ENCODE assay signal across 9 cellular contexts in the genomic region with DNA sequence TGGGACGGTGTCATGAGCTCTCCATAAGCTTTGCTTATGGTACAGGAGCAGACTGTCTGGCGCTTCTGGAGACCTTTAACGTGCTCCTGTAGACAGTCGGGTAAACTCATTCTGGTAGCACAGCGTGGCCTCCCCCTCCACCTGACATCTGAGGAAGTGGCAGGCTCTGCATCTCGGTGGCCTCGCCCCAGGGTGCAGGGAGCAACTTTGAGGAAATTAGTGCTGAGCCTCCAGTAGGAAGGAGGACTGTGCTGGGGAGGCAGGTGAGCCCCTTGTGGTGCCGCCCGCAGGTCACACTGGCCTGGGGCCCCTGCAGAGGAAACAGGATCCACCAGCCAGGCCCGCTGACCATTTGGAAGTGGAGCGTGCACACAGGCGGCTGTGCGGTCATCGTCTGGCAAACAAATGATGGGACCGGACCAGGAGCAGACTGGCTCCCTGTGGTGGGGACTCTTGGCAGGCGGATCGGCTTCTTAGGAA. TPM values are rescaled to one million over a fixed set of nuclear protein-coding genes. Genes with fewer than 3 reads are reported as not detected.
DNase-seq lines count a peak whose midpoint lies in the region; ATAC-seq and TF ChIP-seq lines count a peak whose summit lies in the region.
"Had no signal": no experiment of that assay in that cellular context is flagged by ENCODE, and none has a peak within 500 bp of the region (broad histone marks: within the 10 kb centered on the region; RNA-seq: fewer than 3 reads in every experiment).

No MANE protein-coding gene starts in this region.

- H3K27me3 ChIP-seq in adipocyte (replicated peaks; ENCODE audit: control insufficient read depth, insufficient read depth, low read length) (no peaks in the 10 kb centered on the region), aorta (ENCODE audit: control insufficient read depth in 1 of 2, insufficient read depth in 2 of 2, low read length in 1 of 2) (no peaks in the 10 kb centered on the region)
- H3K27me3 ChIP-seq: ovary had no signal

- DNase-seq in stimulated activated CD4-positive, alpha-beta T cell treated with anti-CD3 and anti-CD28 coated beads, Interleukin-1b, Interleukin-23, amount 100 ng/mL, for 48 hours: peak; percentile 26
- DNase-seq in stimulated activated CD4-positive, alpha-beta T cell treated with anti-CD3 and anti-CD28 coated beads, Interleukin-4, amount 100 ng/mL, for 1 hour: no peak
- DNase-seq in adipocyte (ENCODE audit: low read depth): no peak
- DNase-seq in left colon: no peak
- peak; percentile 82 to 87 for DNase-seq in aorta
- no peak for DNase-seq in NCI-H187 (lab: John Stamatoyannopoulos, UW)
- no peak for DNase-seq in omental fat pad (ENCODE audit: low spot score)

- H3K4me3 ChIP-seq in adipocyte (ENCODE audit: low read length) (no peak overlapping the region), aorta (ENCODE audit: low read length in 2 of 2) (no peak overlapping the region)
- H3K4me3 ChIP-seq: ovary had no signal

- WGBS in aorta, 2 donors: 28 to 31% methylated on average over 17 of the region's 17 CpGs

- peak overlapping the region; percentile 32 for H3K9ac ChIP-seq in adipocyte (ENCODE audit: low read length)

- no peak for TF ChIP-seq CTCF in omental fat pad (IDR thresholded peaks at IDR 0.05)

- ATAC-seq in left colon (peak; percentile 10), aorta (ENCODE audit: low FRiP score) (peak; percentile 20), GM21737 (IDR thresholded peaks at IDR 0.05; ENCODE audit: unreplicated experiment) (no peak), omental fat pad (ENCODE audit: low FRiP score) (no peak)

- intact Hi-C loops in left colon (cut with DNase I, micrococcal nuclease): no loop called here
- intact Hi-C loops in aorta (cut with DNase I): loop anchor here in 1 of 2 donors (5.0 kb wide), 1 partner anchor 37 kb away; no protein-coding TSS in a partner anchor

- H3K9me3 ChIP-seq in adipocyte (ENCODE audit: control insufficient read depth, low read length): no peaks in the 10 kb centered on the region
- no peaks in the 10 kb centered on the region for H3K9me3 ChIP-seq in aorta (ENCODE audit: control insufficient read depth, low read length)
- H3K9me3 ChIP-seq: ovary had no signal

- H3K36me3 ChIP-seq in adipocyte (ENCODE audit: control insufficient read depth, insufficient read depth, low read length, severe bottlenecking) (no peaks in the 10 kb centered on the region), aorta (ENCODE audit: control insufficient read depth in 1 of 2, insufficient read depth in 2 of 2, low read length in 1 of 2) (no peaks in the 10 kb centered on the region)
- H3K36me3 ChIP-seq: ovary had no signal

- peak overlapping the region; percentile 68 to 98 for H3K27ac ChIP-seq in aorta (ENCODE audit: low read depth in 1 of 2, low read length in 2 of 2)
- H3K27ac ChIP-seq: ovary had no signal

- H3K4me1 ChIP-seq in adipocyte (ENCODE audit: control insufficient read depth, insufficient read depth, low read length) (peaks cover 47% of the 10 kb centered on the region), aorta (ENCODE audit: control insufficient read depth in 1 of 2, insufficient read depth in 2 of 2, low read length in 2 of 2) (peaks cover 2 to 10% of the 10 kb centered on the region in 2 donors)

RNA-seq across cellular contexts. Expression of gene SYNJ2, which starts 57.9 kb away (rescaled TPM):
- 10 to 100 TPM; 35.4 to 50.1 TPM for total RNA-seq in left colon
- 10 to 100 TPM; 26.8 to 38.7 TPM for total RNA-seq in aorta
- 10 to 100 TPM in 1 of 2 donors, 1 to 10 TPM in 1; 8.6 to 17.9 TPM for polyA plus RNA-seq in aorta
- 10 to 100 TPM in 1 of 4 donors, 1 to 10 TPM in 3; 2.3 to 27.6 (median 6.4) TPM for total RNA-seq in omental fat pad

Comparison
In these comparisons a context has a peak if more than half of its experiments do, and no peak if none do; other contexts are left out.
1. DNase-seq: peak in stimulated activated CD4-positive, alpha-beta T cell treated with anti-CD3 and anti-CD28 coated beads, Interleukin-1b, Interleukin-23, amount 100 ng/mL, for 48 hours (single experiment) and aorta (2 of 2); none in stimulated activated CD4-positive, alpha-beta T cell treated with anti-CD3 and anti-CD28 coated beads, Interleukin-4, amount 100 ng/mL, for 1 hour (single experiment), adipocyte (single experiment), left colon (0 of 2), NCI-H187 (0 of 2) and omental fat pad (single experiment).
2. ATAC-seq: peak in left colon (single experiment) and aorta (single experiment); none in GM21737 (single experiment) and omental fat pad (single experiment).